Comparison of ENCODE assay signal across 8 cellular contexts in the genomic region with DNA sequence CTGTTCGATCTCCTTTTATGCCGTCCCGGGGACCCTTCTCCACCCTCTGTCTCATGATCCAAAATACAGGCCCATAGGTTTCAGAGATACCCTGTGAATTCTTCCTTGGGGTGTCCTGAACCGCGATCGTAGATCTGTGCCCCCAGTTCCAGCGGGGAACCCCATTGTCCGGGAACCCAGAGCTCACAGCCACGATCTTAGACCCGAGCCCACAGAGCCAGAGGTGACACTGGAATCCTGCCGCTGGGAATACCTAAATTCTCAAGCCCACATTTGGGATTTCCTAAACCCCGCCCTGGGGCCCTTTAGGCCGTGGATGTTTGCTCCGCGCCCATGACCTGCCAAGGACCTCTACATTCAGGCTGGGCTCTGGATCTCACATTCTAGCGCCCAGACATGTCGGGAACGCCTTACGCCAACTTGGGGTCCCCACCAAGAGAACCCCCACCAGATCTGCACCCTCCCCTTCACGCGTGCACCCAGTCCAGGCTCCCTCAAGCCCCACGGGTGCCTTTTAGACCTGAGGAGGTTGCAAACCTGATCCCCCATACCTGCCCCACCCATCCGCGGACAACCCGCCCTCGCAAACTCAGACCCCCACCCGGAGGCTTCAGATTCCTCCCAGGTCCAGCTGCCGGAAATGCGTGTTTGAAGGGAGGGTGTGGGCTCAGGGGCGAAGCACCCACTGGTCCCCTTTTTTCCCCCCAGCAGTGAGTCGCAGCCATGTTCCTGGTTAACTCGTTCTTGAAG. TPM values are rescaled to one million over a fixed set of nuclear protein-coding genes. Genes with fewer than 3 reads are reported as not detected.
DNase-seq lines count a peak whose midpoint lies in the region; ATAC-seq, FAIRE-seq and TF ChIP-seq lines count a peak whose summit lies in the region.

No MANE protein-coding gene starts in this region.

- no peak for FAIRE-seq in H54 (lab: Jason Lieb, UNC)

- peak overlapping the region; percentile 97 for H3K9ac ChIP-seq in endocrine pancreas (ENCODE audit: control insufficient read depth, insufficient read depth, low read length)

- H3K9me3 ChIP-seq in endocrine pancreas (ENCODE audit: control insufficient read depth, low read length) = no peaks in the 10 kb centered on the region

- H3K27ac Mint-ChIP-seq in activated CD4-positive, alpha-beta T cell treated with anti-CD3 and anti-CD28 coated beads, Interleukin-2, amount 10 ng/mL, durations not matched to agents 7 days and 5 days = peak overlapping the region; percentile 95
- peak overlapping the region; percentile 73 for H3K27ac Mint-ChIP-seq in memory B cell

- peak overlapping the region; percentile 79 for H3K4me3 ChIP-seq in endocrine pancreas (ENCODE audit: control insufficient read depth, insufficient read depth, low read length)

- no peaks in the 10 kb centered on the region for H3K4me1 ChIP-seq in endocrine pancreas (ENCODE audit: control insufficient read depth, insufficient read depth, low read length)

- ATAC-seq in memory B cell (ENCODE audit: low read depth) (peak; percentile 8), GM19328 (IDR thresholded peaks at IDR 0.05; ENCODE audit: unreplicated experiment) (no peak)

- POLR2A ChIA-PET in activated CD4-positive, alpha-beta T cell treated with anti-CD3 and anti-CD28 coated beads, Interleukin-2, amount 10 ng/mL, durations not matched to agents 7 days and 5 days (lab: Charles Lee) = interaction anchor here (0.6 to 1.1 kb wide), 2 partner anchors 12 to 71 kb away, joined by 3 to 4 read pairs; no protein-coding TSS in a partner anchor

- H3K27me3 ChIP-seq in endocrine pancreas (ENCODE audit: control insufficient read depth, insufficient read depth, low read length) = no peaks in the 10 kb centered on the region

- peaks cover 30% of the 10 kb centered on the region for H3K36me3 Mint-ChIP-seq in activated CD4-positive, alpha-beta T cell treated with anti-CD3 and anti-CD28 coated beads, Interleukin-2, amount 10 ng/mL, durations not matched to agents 7 days and 5 days (ENCODE audit: low read depth)
- peaks cover 22% of the 10 kb centered on the region for H3K36me3 Mint-ChIP-seq in memory B cell

- DNase-seq in DMS53 treated with DMSO at 0.1 percent for 48 hours (lab: John Stamatoyannopoulos, UW; ENCODE audit: unreplicated experiment) (peak; percentile 57), H54 (ENCODE audit: insufficient read length, low spot score) (peak; percentile 95), NCI-H2227 (lab: John Stamatoyannopoulos, UW; ENCODE audit: unreplicated experiment) (peak; percentile 93), memory B cell (ENCODE audit: low spot score in 2 of 2) (peak; percentile 11 to 52)
- DNase-seq in activated CD4-positive, alpha-beta T cell treated with anti-CD3 and anti-CD28 coated beads, Interleukin-2, amount 10 ng/mL, durations not matched to agents 7 days and 5 days = peak; percentile 58
- DNase-seq in stimulated activated naive CD4-positive, alpha-beta T cell treated with Interleukin-2 at 50 U/mL for 16 hours (lab: John Stamatoyannopoulos, UW) = peak; percentile 36

- H3K4me3 Mint-ChIP-seq in activated CD4-positive, alpha-beta T cell treated with anti-CD3 and anti-CD28 coated beads, Interleukin-2, amount 10 ng/mL, durations not matched to agents 7 days and 5 days = peak overlapping the region; percentile 88
- peak overlapping the region; percentile 98 for H3K4me3 Mint-ChIP-seq in memory B cell

- CTCF ChIA-PET in activated CD4-positive, alpha-beta T cell treated with anti-CD3 and anti-CD28 coated beads, Interleukin-2, amount 10 ng/mL, durations not matched to agents 7 days and 5 days (lab: Charles Lee) = interaction anchor here (0.9 to 2.9 kb wide), 4 partner anchors 10 to 33 kb away, joined by 3 to 12 read pairs (median 7); no protein-coding TSS in a partner anchor

- no peak; the same call in 1 of the 2 replicates for TF ChIP-seq POLR2A in H54 (IDR thresholded peaks at IDR 0.05; ENCODE audit: low read depth, low read length)

- no peaks in the 10 kb centered on the region for H3K9me3 Mint-ChIP-seq in activated CD4-positive, alpha-beta T cell treated with anti-CD3 and anti-CD28 coated beads, Interleukin-2, amount 10 ng/mL, durations not matched to agents 7 days and 5 days
- H3K9me3 Mint-ChIP-seq in memory B cell = peaks cover 4% of the 10 kb centered on the region

- no peaks in the 10 kb centered on the region for H3K27me3 Mint-ChIP-seq in activated CD4-positive, alpha-beta T cell treated with anti-CD3 and anti-CD28 coated beads, Interleukin-2, amount 10 ng/mL, durations not matched to agents 7 days and 5 days
- no peaks in the 10 kb centered on the region for H3K27me3 Mint-ChIP-seq in memory B cell

- H3K4me1 Mint-ChIP-seq in activated CD4-positive, alpha-beta T cell treated with anti-CD3 and anti-CD28 coated beads, Interleukin-2, amount 10 ng/mL, durations not matched to agents 7 days and 5 days = peaks cover 31% of the 10 kb centered on the region
- H3K4me1 Mint-ChIP-seq in memory B cell = peaks cover 14% of the 10 kb centered on the region

- H3K36me3 ChIP-seq in endocrine pancreas (ENCODE audit: control insufficient read depth, insufficient read depth, low read length) = peaks cover 5% of the 10 kb centered on the region

RNA-seq across cellular contexts. Expression of gene CAPNS1, which starts 0.6 kb away (rescaled TPM):
- 100 to 1,000 TPM; 449 to 519 TPM for total RNA-seq in activated CD4-positive, alpha-beta T cell treated with anti-CD3 and anti-CD28 coated beads, Interleukin-2, amount 10 ng/mL, durations not matched to agents 7 days and 5 days

RNA-seq across cellular contexts. Expression of gene COX7A1, which starts 11.8 kb away (rescaled TPM):
- total RNA-seq in activated CD4-positive, alpha-beta T cell treated with anti-CD3 and anti-CD28 coated beads, Interleukin-2, amount 10 ng/mL, durations not matched to agents 7 days and 5 days = not detected

RNA-seq across cellular contexts. Expression of gene TBCB, which starts 25.2 kb away (rescaled TPM):
- 100 to 1,000 TPM; 195 to 197 TPM for total RNA-seq in activated CD4-positive, alpha-beta T cell treated with anti-CD3 and anti-CD28 coated beads, Interleukin-2, amount 10 ng/mL, durations not matched to agents 7 days and 5 days

RNA-seq across cellular contexts. Expression of gene POLR2I, which starts 25.8 kb away (rescaled TPM):
- total RNA-seq in activated CD4-positive, alpha-beta T cell treated with anti-CD3 and anti-CD28 coated beads, Interleukin-2, amount 10 ng/mL, durations not matched to agents 7 days and 5 days = 10 to 100 TPM; 51.2 to 56.4 TPM

RNA-seq across cellular contexts. Expression of gene OVOL3, which starts 29.5 kb away (rescaled TPM):
- total RNA-seq in activated CD4-positive, alpha-beta T cell treated with anti-CD3 and anti-CD28 coated beads, Interleukin-2, amount 10 ng/mL, durations not matched to agents 7 days and 5 days = not detected

Comparison
In these comparisons a context has a peak if more than half of its experiments do, and no peak if none do; other contexts are left out.
1. DNase-seq: peak in every context shown above with its lines; median percentile 95 in H54; 93 in NCI-H2227; 58 in activated CD4-positive, alpha-beta T cell treated with anti-CD3 and anti-CD28 coated beads, Interleukin-2, amount 10 ng/mL, durations not matched to agents 7 days and 5 days; 57 in DMS53 treated with DMSO at 0.1 percent for 48 hours; 36 in stimulated activated naive CD4-positive, alpha-beta T cell treated with Interleukin-2 at 50 U/mL for 16 hours; 32 in memory B cell.